Comparison of ENCODE assay signal across 1 cellular context in the genomic region with DNA sequence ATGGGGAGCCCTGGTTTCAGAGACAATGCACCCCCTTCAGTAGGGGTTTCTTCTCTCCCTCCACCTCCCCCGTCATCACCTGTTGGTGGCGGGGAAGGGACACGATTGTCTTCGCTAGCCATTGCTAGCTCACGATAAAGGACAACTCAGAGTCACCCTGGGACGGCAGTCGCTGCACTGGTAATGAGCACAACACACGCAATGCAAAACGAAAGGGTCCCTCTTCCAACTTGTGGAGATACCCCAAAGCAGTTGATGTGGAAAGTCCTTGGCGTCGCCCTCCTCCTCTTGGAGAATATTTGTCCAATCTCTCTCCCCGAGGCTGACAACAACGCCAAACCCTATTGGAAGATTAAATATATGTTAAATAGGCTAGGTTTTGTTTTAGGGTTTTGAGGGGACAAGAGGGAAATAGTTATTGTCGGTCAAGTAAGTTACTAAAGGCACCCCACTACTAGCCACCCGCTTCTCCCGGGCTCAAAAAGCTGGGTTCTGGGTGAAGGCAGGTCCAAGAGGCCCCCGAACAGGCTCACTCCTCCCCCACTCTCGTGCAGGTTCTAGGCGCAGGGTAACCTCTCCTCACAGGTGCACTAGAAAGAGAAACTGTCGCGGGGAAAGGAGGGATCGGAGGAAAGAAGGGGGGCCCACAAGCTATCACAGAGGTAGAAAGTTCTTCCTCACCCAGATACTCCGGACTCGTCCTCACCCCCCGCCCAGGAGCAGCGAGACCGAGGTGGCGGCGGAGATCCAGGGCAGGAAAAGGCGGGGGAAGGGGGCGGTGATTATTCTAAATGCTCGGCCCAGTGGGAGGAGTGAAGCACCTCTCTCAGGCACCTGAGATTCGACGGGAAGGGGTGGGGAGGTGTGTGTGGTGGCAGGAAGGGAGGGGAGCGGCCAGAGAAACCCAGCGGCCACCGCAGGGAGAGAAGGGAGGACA.
TF ChIP-seq lines count a peak whose summit lies in the region.

A gene with protein sequence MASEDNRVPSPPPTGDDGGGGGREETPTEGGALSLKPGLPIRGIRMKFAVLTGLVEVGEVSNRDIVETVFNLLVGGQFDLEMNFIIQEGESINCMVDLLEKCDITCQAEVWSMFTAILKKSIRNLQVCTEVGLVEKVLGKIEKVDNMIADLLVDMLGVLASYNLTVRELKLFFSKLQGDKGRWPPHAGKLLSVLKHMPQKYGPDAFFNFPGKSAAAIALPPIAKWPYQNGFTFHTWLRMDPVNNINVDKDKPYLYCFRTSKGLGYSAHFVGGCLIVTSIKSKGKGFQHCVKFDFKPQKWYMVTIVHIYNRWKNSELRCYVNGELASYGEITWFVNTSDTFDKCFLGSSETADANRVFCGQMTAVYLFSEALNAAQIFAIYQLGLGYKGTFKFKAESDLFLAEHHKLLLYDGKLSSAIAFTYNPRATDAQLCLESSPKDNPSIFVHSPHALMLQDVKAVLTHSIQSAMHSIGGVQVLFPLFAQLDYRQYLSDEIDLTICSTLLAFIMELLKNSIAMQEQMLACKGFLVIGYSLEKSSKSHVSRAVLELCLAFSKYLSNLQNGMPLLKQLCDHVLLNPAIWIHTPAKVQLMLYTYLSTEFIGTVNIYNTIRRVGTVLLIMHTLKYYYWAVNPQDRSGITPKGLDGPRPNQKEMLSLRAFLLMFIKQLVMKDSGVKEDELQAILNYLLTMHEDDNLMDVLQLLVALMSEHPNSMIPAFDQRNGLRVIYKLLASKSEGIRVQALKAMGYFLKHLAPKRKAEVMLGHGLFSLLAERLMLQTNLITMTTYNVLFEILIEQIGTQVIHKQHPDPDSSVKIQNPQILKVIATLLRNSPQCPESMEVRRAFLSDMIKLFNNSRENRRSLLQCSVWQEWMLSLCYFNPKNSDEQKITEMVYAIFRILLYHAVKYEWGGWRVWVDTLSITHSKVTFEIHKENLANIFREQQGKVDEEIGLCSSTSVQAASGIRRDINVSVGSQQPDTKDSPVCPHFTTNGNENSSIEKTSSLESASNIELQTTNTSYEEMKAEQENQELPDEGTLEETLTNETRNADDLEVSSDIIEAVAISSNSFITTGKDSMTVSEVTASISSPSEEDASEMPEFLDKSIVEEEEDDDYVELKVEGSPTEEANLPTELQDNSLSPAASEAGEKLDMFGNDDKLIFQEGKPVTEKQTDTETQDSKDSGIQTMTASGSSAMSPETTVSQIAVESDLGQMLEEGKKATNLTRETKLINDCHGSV (N-terminal part only) (minus strand): TSS at position 764 of the 937 bp plus-strand sequence. CDS start 642 bp downstream, at position 122.

TF ChIP-seq in HepG2, 621 proteins besides CTCF, POLR2A, EP300 and RAD21 (continued from another document and continues in another):
- TF ChIP-seq, protein P1, sequence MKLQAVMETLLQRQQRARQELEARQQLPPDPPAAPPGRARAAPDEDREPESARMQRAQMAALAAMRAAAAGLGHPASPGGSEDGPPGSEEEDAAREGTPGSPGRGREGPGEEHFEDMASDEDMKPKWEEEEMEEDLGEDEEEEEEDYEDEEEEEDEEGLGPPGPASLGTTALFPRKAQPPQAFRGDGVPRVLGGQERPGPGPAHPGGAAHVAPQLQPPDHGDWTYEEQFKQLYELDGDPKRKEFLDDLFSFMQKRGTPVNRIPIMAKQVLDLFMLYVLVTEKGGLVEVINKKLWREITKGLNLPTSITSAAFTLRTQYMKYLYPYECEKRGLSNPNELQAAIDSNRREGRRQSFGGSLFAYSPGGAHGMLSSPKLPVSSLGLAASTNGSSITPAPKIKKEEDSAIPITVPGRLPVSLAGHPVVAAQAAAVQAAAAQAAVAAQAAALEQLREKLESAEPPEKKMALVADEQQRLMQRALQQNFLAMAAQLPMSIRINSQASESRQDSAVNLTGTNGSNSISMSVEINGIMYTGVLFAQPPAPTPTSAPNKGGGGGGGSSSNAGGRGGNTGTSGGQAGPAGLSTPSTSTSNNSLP (IDR thresholded peaks at IDR 0.05; ENCODE audit: low read depth, low read length) = no peak
- no peak; the same call in 1 of the 2 replicates for TF ChIP-seq FOXK1 (CRISPR knock-in tag; IDR thresholded peaks at IDR 0.05; ENCODE audit: borderline replicate concordance, low read depth)
- TF ChIP-seq, protein P2, sequence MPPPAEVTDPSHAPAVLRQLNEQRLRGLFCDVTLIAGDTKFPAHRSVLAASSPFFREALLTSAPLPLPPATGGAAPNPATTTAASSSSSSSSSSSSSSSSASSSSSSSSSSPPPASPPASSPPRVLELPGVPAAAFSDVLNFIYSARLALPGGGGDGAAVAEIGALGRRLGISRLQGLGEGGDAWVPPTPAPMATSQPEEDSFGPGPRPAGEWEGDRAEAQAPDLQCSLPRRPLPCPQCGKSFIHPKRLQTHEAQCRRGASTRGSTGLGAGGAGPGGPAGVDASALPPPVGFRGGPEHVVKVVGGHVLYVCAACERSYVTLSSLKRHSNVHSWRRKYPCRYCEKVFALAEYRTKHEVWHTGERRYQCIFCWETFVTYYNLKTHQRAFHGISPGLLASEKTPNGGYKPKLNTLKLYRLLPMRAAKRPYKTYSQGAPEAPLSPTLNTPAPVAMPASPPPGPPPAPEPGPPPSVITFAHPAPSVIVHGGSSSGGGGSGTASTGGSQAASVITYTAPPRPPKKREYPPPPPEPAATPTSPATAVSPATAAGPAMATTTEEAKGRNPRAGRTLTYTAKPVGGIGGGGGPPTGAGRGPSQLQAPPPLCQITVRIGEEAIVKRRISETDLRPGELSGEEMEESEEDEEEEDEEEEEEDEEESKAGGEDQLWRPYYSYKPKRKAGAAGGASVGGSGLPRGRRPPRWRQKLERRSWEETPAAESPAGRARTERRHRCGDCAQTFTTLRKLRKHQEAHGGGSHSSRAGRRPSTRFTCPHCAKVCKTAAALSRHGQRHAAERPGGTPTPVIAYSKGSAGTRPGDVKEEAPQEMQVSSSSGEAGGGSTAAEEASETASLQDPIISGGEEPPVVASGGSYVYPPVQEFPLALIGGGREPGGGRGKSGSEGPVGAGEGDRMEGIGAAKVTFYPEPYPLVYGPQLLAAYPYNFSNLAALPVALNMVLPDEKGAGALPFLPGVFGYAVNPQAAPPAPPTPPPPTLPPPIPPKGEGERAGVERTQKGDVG (CRISPR knock-in tag; IDR thresholded peaks at IDR 0.05; ENCODE audit: borderline replicate concordance) = no peak
- TF ChIP-seq ELF4 (CRISPR knock-in tag; IDR thresholded peaks at IDR 0.05; ENCODE audit: borderline replicate concordance) = no peak
- no peak for TF ChIP-seq IRF2 (CRISPR knock-in tag; IDR thresholded peaks at IDR 0.05)
- no peak for TF ChIP-seq HDAC6 (IDR thresholded peaks at IDR 0.05; ENCODE audit: low read depth, low read length)
- no peak for TF ChIP-seq HDAC1 (CRISPR knock-in tag; IDR thresholded peaks at IDR 0.05)
- TF ChIP-seq, protein P3, sequence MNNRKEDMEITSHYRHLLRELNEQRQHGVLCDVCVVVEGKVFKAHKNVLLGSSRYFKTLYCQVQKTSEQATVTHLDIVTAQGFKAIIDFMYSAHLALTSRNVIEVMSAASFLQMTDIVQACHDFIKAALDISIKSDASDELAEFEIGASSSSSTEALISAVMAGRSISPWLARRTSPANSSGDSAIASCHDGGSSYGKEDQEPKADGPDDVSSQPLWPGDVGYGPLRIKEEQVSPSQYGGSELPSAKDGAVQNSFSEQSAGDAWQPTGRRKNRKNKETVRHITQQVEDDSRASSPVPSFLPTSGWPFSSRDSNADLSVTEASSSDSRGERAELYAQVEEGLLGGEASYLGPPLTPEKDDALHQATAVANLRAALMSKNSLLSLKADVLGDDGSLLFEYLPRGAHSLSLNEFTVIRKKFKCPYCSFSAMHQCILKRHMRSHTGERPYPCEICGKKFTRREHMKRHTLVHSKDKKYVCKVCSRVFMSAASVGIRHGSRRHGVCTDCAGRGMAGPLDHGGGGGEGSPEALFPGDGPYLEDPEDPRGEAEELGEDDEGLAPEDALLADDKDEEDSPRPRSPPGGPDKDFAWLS (CRISPR knock-in tag; IDR thresholded peaks at IDR 0.05; ENCODE audit: borderline replicate concordance) = no peak
- no peak for TF ChIP-seq U2AF1 (optimal IDR thresholded peaks at IDR 0.05; ENCODE audit: low read depth, low read length)
- TF ChIP-seq HOXA9 (CRISPR knock-in tag; IDR thresholded peaks at IDR 0.05; ENCODE audit: borderline replicate concordance) = 0 out of 2 replicates have a peak, but pooled peaks have one; percentile 6
- TF ChIP-seq TBX2 (CRISPR knock-in tag; IDR thresholded peaks at IDR 0.05; ENCODE audit: borderline replicate concordance) = no peak; the same call in 1 of the 2 replicates
- TF ChIP-seq, protein P4, sequence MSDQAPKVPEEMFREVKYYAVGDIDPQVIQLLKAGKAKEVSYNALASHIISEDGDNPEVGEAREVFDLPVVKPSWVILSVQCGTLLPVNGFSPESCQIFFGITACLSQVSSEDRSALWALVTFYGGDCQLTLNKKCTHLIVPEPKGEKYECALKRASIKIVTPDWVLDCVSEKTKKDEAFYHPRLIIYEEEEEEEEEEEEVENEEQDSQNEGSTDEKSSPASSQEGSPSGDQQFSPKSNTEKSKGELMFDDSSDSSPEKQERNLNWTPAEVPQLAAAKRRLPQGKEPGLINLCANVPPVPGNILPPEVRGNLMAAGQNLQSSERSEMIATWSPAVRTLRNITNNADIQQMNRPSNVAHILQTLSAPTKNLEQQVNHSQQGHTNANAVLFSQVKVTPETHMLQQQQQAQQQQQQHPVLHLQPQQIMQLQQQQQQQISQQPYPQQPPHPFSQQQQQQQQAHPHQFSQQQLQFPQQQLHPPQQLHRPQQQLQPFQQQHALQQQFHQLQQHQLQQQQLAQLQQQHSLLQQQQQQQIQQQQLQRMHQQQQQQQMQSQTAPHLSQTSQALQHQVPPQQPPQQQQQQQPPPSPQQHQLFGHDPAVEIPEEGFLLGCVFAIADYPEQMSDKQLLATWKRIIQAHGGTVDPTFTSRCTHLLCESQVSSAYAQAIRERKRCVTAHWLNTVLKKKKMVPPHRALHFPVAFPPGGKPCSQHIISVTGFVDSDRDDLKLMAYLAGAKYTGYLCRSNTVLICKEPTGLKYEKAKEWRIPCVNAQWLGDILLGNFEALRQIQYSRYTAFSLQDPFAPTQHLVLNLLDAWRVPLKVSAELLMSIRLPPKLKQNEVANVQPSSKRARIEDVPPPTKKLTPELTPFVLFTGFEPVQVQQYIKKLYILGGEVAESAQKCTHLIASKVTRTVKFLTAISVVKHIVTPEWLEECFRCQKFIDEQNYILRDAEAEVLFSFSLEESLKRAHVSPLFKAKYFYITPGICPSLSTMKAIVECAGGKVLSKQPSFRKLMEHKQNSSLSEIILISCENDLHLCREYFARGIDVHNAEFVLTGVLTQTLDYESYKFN (CRISPR knock-in tag; conservative IDR thresholded peaks at IDR 0.05) = peak; percentile 31; the same call in 1 of the 2 replicates
- TF ChIP-seq ZNF17 (CRISPR knock-in tag; IDR thresholded peaks at IDR 0.05) = no peak
- TF ChIP-seq ZNF549 (CRISPR knock-in tag; IDR thresholded peaks at IDR 0.05) = no peak
- TF ChIP-seq, protein P5, sequence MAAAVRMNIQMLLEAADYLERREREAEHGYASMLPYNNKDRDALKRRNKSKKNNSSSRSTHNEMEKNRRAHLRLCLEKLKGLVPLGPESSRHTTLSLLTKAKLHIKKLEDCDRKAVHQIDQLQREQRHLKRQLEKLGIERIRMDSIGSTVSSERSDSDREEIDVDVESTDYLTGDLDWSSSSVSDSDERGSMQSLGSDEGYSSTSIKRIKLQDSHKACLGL (CRISPR knock-in tag; IDR thresholded peaks at IDR 0.05) = no peak; the same call in 1 of the 2 replicates
- no peak for TF ChIP-seq SMYD3 (CRISPR knock-in tag; IDR thresholded peaks at IDR 0.05)
- TF ChIP-seq SETDB1 (CRISPR knock-in tag; IDR thresholded peaks at IDR 0.05; ENCODE audit: borderline replicate concordance) = peak; percentile 34; the same call in 1 of the 2 replicates
- no peak for TF ChIP-seq NFIB (CRISPR knock-in tag; IDR thresholded peaks at IDR 0.05; ENCODE audit: borderline replicate concordance)
- no peak for TF ChIP-seq ZNF850 (CRISPR knock-in tag; conservative IDR thresholded peaks at IDR 0.05)
- TF ChIP-seq ZNF660 (CRISPR knock-in tag; IDR thresholded peaks at IDR 0.05; ENCODE audit: borderline replicate concordance, low read depth) = no peak
- TF ChIP-seq FOXK2 (IDR thresholded peaks at IDR 0.05) = no peak
- no peak for TF ChIP-seq WIZ (CRISPR knock-in tag; IDR thresholded peaks at IDR 0.05)
- TF ChIP-seq, protein P6, sequence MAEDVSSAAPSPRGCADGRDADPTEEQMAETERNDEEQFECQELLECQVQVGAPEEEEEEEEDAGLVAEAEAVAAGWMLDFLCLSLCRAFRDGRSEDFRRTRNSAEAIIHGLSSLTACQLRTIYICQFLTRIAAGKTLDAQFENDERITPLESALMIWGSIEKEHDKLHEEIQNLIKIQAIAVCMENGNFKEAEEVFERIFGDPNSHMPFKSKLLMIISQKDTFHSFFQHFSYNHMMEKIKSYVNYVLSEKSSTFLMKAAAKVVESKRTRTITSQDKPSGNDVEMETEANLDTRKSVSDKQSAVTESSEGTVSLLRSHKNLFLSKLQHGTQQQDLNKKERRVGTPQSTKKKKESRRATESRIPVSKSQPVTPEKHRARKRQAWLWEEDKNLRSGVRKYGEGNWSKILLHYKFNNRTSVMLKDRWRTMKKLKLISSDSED (CRISPR knock-in tag; IDR thresholded peaks at IDR 0.05) = no peak
- no peak; the same call in 1 of the 2 replicates for TF ChIP-seq FOSL2 (CRISPR knock-in tag; IDR thresholded peaks at IDR 0.05)
- TF ChIP-seq REL (CRISPR knock-in tag; conservative IDR thresholded peaks at IDR 0.05) = peak; percentile 31; the same call in 1 of the 2 replicates
- no peak for TF ChIP-seq ZNF543 (CRISPR knock-in tag; IDR thresholded peaks at IDR 0.05)
- no peak for TF ChIP-seq PHF5A (CRISPR knock-in tag; IDR thresholded peaks at IDR 0.05; ENCODE audit: low read depth, unreplicated experiment)
- no peak for TF ChIP-seq MED1 (CRISPR knock-in tag; IDR thresholded peaks at IDR 0.05)
- TF ChIP-seq ZNF253 (CRISPR knock-in tag; IDR thresholded peaks at IDR 0.05; ENCODE audit: borderline replicate concordance) = no peak
- no peak for TF ChIP-seq ATM (IDR thresholded peaks at IDR 0.05; ENCODE audit: borderline replicate concordance)
- TF ChIP-seq ZNF703 (CRISPR knock-in tag; IDR thresholded peaks at IDR 0.05; ENCODE audit: borderline replicate concordance) = no peak
- TF ChIP-seq, protein P7, sequence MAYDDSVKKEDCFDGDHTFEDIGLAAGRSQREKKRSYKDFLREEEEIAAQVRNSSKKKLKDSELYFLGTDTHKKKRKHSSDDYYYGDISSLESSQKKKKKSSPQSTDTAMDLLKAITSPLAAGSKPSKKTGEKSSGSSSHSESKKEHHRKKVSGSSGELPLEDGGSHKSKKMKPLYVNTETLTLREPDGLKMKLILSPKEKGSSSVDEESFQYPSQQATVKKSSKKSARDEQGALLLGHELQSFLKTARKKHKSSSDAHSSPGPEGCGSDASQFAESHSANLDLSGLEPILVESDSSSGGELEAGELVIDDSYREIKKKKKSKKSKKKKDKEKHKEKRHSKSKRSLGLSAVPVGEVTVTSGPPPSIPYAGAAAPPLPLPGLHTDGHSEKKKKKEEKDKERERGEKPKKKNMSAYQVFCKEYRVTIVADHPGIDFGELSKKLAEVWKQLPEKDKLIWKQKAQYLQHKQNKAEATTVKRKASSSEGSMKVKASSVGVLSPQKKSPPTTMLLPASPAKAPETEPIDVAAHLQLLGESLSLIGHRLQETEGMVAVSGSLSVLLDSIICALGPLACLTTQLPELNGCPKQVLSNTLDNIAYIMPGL (CRISPR knock-in tag; IDR thresholded peaks at IDR 0.05; ENCODE audit: borderline replicate concordance in 1 of 2, low read depth in 1 of 2) = 0 out of 4 replicates have a peak, but pooled peaks of 1 of the 2 experiments have one; percentile 39
- TF ChIP-seq, protein P8, sequence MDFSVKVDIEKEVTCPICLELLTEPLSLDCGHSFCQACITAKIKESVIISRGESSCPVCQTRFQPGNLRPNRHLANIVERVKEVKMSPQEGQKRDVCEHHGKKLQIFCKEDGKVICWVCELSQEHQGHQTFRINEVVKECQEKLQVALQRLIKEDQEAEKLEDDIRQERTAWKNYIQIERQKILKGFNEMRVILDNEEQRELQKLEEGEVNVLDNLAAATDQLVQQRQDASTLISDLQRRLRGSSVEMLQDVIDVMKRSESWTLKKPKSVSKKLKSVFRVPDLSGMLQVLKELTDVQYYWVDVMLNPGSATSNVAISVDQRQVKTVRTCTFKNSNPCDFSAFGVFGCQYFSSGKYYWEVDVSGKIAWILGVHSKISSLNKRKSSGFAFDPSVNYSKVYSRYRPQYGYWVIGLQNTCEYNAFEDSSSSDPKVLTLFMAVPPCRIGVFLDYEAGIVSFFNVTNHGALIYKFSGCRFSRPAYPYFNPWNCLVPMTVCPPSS (IDR thresholded peaks at IDR 0.05) = no peak
- TF ChIP-seq ZNF547 (CRISPR knock-in tag; IDR thresholded peaks at IDR 0.05) = no peak; the same call in 1 of the 2 replicates
